In genomic region chr6:104613416-104614001, GRCh38 we compare ENCODE assay signal across 1 cellular context.
TF ChIP-seq lines count a peak whose summit lies in the region.

No MANE protein-coding gene starts in this region.

TF ChIP-seq in HepG2, 621 proteins besides CTCF, POLR2A, EP300 and RAD21:
- TF ChIP-seq ZBTB43 (CRISPR knock-in tag; conservative IDR thresholded peaks at IDR 0.05) (no peak), TOE1 (CRISPR knock-in tag; IDR thresholded peaks at IDR 0.05) (no peak), ZBTB7B (CRISPR knock-in tag; IDR thresholded peaks at IDR 0.05) (no peak), ZBTB33 (CRISPR knock-in tag; IDR thresholded peaks at IDR 0.05) (no peak), ZNF788 (CRISPR knock-in tag; IDR thresholded peaks at IDR 0.05; ENCODE audit: borderline replicate concordance) (no peak), SMAD9 (CRISPR knock-in tag; IDR thresholded peaks at IDR 0.05) (no peak), GTF3A (CRISPR knock-in tag; conservative IDR thresholded peaks at IDR 0.05) (no peak), ZNF567 (CRISPR knock-in tag; IDR thresholded peaks at IDR 0.05; ENCODE audit: borderline replicate concordance) (no peak), RNF2 (conservative IDR thresholded peaks at IDR 0.05; ENCODE audit: low read depth) (no peak), ZNF891 (CRISPR knock-in tag; IDR thresholded peaks at IDR 0.05) (no peak), CREB1 (IDR thresholded peaks at IDR 0.05) (no peak), CREB1 (CRISPR knock-in tag; IDR thresholded peaks at IDR 0.05) (no peak), ZNF510 (CRISPR knock-in tag; IDR thresholded peaks at IDR 0.05; ENCODE audit: low read depth) (no peak), ZNF687 (CRISPR knock-in tag; IDR thresholded peaks at IDR 0.05) (no peak)
